1 cellular context compared by ENCODE assay signal in the genomic region with DNA sequence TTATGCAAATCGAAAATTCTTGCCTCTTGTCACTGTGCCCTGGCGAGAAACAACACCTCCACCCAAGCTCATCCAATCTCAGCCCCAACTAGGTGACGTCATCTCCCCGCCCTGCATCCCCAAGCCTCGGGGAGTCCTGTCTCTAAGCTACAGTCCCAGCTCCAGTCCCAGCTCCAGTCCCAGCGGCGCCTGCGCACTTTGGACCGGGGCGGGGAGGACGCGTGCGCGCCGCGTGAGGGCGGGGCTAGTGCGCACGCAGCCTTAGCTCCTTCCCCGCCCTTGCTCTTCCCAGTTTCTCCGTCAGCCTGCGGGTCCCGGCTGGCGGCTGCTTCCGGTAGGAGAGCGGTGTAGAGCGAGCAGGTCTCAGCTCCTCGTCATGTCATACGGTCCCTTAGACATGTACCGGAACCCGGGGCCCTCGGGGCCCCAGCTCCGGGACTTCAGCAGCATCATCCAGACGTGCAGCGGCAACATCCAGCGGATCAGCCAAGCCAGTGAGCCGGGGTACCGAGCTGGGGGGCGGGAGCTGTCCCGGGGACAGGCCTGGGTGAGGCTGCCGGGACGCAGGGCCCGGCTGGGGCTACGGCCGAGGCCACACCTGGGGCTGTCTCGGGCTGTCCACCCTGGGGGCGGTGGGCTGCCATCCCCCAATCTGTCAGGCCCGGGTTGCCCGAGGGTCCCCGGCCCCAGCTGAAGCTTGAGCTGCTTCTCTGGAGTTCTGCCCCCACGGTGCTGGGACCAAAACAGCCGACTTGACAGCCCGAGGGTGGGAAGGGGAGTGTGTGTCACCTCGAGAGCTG.
A peak's percentile ranks its signal among the peaks of the same experiment; 100 is the strongest.
TF ChIP-seq lines count a peak whose summit lies in the region.

A gene (plus strand): TSS at position 288 of the 800 bp plus-strand sequence. CDS start 89 bp downstream, at position 377.

TF ChIP-seq in K562, 482 proteins besides CTCF, POLR2A, EP300 and RAD21 (continued from another document and continues in another):
- TF ChIP-seq, protein P1, sequence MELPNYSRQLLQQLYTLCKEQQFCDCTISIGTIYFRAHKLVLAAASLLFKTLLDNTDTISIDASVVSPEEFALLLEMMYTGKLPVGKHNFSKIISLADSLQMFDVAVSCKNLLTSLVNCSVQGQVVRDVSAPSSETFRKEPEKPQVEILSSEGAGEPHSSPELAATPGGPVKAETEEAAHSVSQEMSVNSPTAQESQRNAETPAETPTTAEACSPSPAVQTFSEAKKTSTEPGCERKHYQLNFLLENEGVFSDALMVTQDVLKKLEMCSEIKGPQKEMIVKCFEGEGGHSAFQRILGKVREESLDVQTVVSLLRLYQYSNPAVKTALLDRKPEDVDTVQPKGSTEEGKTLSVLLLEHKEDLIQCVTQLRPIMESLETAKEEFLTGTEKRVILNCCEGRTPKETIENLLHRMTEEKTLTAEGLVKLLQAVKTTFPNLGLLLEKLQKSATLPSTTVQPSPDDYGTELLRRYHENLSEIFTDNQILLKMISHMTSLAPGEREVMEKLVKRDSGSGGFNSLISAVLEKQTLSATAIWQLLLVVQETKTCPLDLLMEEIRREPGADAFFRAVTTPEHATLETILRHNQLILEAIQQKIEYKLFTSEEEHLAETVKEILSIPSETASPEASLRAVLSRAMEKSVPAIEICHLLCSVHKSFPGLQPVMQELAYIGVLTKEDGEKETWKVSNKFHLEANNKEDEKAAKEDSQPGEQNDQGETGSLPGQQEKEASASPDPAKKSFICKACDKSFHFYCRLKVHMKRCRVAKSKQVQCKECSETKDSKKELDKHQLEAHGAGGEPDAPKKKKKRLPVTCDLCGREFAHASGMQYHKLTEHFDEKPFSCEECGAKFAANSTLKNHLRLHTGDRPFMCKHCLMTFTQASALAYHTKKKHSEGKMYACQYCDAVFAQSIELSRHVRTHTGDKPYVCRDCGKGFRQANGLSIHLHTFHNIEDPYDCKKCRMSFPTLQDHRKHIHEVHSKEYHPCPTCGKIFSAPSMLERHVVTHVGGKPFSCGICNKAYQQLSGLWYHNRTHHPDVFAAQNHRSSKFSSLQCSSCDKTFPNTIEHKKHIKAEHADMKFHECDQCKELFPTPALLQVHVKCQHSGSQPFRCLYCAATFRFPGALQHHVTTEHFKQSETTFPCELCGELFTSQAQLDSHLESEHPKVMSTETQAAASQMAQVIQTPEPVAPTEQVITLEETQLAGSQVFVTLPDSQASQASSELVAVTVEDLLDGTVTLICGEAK (IDR thresholded peaks at IDR 0.05), result peak; percentile 80
- TF ChIP-seq, protein P1 (CRISPR knock-in tag; IDR thresholded peaks at IDR 0.05), result no peak
- TF ChIP-seq, protein P2, sequence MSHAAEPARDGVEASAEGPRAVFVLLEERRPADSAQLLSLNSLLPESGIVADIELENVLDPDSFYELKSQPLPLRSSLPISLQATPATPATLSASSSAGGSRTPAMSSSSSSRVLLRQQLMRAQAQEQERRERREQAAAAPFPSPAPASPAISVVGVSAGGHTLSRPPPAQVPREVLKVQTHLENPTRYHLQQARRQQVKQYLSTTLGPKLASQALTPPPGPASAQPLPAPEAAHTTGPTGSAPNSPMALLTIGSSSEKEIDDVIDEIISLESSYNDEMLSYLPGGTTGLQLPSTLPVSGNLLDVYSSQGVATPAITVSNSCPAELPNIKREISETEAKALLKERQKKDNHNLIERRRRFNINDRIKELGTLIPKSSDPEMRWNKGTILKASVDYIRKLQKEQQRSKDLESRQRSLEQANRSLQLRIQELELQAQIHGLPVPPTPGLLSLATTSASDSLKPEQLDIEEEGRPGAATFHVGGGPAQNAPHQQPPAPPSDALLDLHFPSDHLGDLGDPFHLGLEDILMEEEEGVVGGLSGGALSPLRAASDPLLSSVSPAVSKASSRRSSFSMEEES (CRISPR knock-in tag; IDR thresholded peaks at IDR 0.05), result no peak; the same call in 1 of the 2 replicates
- TF ChIP-seq TCFL5 (CRISPR knock-in tag; conservative IDR thresholded peaks at IDR 0.05) (no peak), KDM1A (IDR thresholded peaks at IDR 0.05) (peak; percentile 91 to 93), SIX5 (IDR thresholded peaks at IDR 0.05; ENCODE audit: borderline replicate concordance in 1 of 2, insufficient read depth in 1 of 2, low read depth in 1 of 2, low read length in 2 of 2) (no peak), GTF2F1 (IDR thresholded peaks at IDR 0.05; ENCODE audit: low read depth, low read length) (no peak), TEAD2 (tag; IDR thresholded peaks at IDR 0.05) (no peak), CEBPB (tag; IDR thresholded peaks at IDR 0.05) (no peak), PTBP1 (IDR thresholded peaks at IDR 0.05; ENCODE audit: low read depth, low read length) (no peak), NCOA2 (IDR thresholded peaks at IDR 0.05; ENCODE audit: partially characterized antibody in 2 of 2) (no peak), SETDB1 (IDR thresholded peaks at IDR 0.05; ENCODE audit: low read length) (no peak), SRSF7 (optimal IDR thresholded peaks at IDR 0.05; ENCODE audit: low read depth, low read length) (no peak), IRF2 (CRISPR knock-in tag; IDR thresholded peaks at IDR 0.05) (no peak), KAT2B (IDR thresholded peaks at IDR 0.05; ENCODE audit: low read depth, low read length) (no peak), ELF2 (CRISPR knock-in tag; IDR thresholded peaks at IDR 0.05) (peak; percentile 75), ZNF143 (CRISPR knock-in tag; IDR thresholded peaks at IDR 0.05) (no peak), MXI1 (IDR thresholded peaks at IDR 0.05; ENCODE audit: low read depth, low read length) (0 out of 2 replicates have a peak, but pooled peaks have one; percentile 44), NR2C2 (CRISPR knock-in tag; IDR thresholded peaks at IDR 0.05) (peak; percentile 62; the same call in 1 of the 2 replicates), NR2C2 (tag; IDR thresholded peaks at IDR 0.05) (no peak), ERF (CRISPR knock-in tag; IDR thresholded peaks at IDR 0.05) (no peak; the same call in 1 of the 2 replicates), BCL6 (CRISPR knock-in tag; IDR thresholded peaks at IDR 0.05) (no peak), RAD51 (IDR thresholded peaks at IDR 0.05; ENCODE audit: borderline replicate concordance, low read depth) (no peak; the same call in 1 of the 2 replicates), SMAD4 (CRISPR knock-in tag; conservative IDR thresholded peaks at IDR 0.05) (0 out of 2 replicates have a peak, but pooled peaks have one; percentile 64), HDAC8 (tag; IDR thresholded peaks at IDR 0.05) (no peak), PRMT5 (CRISPR knock-in tag; IDR thresholded peaks at IDR 0.05) (no peak), RFX1 (IDR thresholded peaks at IDR 0.05) (peak; percentile 93), LEF1 (IDR thresholded peaks at IDR 0.05) (no peak), GATAD2A (IDR thresholded peaks at IDR 0.05) (0 out of 2 replicates have a peak, but pooled peaks have one; percentile 17), ZNF76 (CRISPR knock-in tag; IDR thresholded peaks at IDR 0.05; ENCODE audit: borderline replicate concordance) (0 out of 2 replicates have a peak, but pooled peaks have one; percentile 67), GATA2 (CRISPR knock-in tag; IDR thresholded peaks at IDR 0.05) (no peak), PRPF4 (IDR thresholded peaks at IDR 0.05; ENCODE audit: insufficient read depth, low read depth, low read length, poor library complexity, severe bottlenecking) (no peak), ZNF408 (CRISPR knock-in tag; IDR thresholded peaks at IDR 0.05; ENCODE audit: low read depth) (no peak)
- TF ChIP-seq, protein P3, sequence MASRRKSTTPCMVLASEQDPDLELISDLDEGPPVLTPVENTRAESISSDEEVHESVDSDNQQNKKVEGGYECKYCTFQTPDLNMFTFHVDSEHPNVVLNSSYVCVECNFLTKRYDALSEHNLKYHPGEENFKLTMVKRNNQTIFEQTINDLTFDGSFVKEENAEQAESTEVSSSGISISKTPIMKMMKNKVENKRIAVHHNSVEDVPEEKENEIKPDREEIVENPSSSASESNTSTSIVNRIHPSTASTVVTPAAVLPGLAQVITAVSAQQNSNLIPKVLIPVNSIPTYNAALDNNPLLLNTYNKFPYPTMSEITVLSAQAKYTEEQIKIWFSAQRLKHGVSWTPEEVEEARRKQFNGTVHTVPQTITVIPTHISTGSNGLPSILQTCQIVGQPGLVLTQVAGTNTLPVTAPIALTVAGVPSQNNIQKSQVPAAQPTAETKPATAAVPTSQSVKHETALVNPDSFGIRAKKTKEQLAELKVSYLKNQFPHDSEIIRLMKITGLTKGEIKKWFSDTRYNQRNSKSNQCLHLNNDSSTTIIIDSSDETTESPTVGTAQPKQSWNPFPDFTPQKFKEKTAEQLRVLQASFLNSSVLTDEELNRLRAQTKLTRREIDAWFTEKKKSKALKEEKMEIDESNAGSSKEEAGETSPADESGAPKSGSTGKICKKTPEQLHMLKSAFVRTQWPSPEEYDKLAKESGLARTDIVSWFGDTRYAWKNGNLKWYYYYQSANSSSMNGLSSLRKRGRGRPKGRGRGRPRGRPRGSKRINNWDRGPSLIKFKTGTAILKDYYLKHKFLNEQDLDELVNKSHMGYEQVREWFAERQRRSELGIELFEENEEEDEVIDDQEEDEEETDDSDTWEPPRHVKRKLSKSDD (conservative IDR thresholded peaks at IDR 0.05; ENCODE audit: low read length), result no peak
- TF ChIP-seq, protein P4, sequence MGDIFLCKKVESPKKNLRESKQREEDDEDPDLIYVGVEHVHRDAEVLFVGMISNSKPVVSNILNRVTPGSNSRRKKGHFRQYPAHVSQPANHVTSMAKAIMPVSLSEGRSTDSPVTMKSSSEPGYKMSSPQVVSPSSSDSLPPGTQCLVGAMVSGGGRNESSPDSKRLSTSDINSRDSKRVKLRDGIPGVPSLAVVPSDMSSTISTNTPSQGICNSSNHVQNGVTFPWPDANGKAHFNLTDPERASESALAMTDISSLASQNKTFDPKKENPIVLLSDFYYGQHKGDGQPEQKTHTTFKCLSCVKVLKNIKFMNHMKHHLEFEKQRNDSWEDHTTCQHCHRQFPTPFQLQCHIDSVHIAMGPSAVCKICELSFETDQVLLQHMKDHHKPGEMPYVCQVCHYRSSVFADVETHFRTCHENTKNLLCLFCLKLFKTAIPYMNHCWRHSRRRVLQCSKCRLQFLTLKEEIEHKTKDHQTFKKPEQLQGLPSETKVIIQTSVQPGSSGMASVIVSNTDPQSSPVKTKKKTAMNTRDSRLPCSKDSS (IDR thresholded peaks at IDR 0.05; ENCODE audit: low read depth, partially characterized antibody), result no peak
- TF ChIP-seq, protein P5, sequence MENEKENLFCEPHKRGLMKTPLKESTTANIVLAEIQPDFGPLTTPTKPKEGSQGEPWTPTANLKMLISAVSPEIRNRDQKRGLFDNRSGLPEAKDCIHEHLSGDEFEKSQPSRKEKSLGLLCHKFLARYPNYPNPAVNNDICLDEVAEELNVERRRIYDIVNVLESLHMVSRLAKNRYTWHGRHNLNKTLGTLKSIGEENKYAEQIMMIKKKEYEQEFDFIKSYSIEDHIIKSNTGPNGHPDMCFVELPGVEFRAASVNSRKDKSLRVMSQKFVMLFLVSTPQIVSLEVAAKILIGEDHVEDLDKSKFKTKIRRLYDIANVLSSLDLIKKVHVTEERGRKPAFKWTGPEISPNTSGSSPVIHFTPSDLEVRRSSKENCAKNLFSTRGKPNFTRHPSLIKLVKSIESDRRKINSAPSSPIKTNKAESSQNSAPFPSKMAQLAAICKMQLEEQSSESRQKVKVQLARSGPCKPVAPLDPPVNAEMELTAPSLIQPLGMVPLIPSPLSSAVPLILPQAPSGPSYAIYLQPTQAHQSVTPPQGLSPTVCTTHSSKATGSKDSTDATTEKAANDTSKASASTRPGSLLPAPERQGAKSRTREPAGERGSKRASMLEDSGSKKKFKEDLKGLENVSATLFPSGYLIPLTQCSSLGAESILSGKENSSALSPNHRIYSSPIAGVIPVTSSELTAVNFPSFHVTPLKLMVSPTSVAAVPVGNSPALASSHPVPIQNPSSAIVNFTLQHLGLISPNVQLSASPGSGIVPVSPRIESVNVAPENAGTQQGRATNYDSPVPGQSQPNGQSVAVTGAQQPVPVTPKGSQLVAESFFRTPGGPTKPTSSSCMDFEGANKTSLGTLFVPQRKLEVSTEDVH (IDR thresholded peaks at IDR 0.05; ENCODE audit: low read depth, partially characterized antibody), result no peak
- TF ChIP-seq, protein P6, sequence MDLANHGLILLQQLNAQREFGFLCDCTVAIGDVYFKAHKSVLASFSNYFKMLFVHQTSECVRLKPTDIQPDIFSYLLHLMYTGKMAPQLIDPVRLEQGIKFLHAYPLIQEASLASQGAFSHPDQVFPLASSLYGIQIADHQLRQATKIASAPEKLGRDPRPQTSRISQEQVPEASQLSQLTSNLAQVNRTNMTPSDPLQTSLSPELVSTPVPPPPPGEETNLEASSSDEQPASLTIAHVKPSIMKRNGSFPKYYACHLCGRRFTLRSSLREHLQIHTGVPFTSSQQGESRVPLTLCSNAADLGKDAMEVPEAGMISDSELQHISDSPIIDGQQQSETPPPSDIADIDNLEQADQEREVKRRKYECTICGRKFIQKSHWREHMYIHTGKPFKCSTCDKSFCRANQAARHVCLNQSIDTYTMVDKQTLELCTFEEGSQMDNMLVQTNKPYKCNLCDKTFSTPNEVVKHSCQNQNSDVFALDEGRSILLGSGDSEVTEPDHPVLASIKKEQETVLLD (IDR thresholded peaks at IDR 0.05), result peak; percentile 96
